21 cellular contexts compared by ENCODE assay signal in genomic region chr11:79363261-79363660, GRCh38.
"Had no signal": no experiment of that assay in that cellular context is flagged by ENCODE, and none has a peak within 500 bp of the region (broad histone marks: within the 10 kb centered on the region; RNA-seq: fewer than 3 reads in every experiment).

No MANE protein-coding gene starts in this region.

- H3K36me3 ChIP-seq: sigmoid colon had no signal

- H3K4me1 ChIP-seq: body of pancreas, parathyroid adenoma, sigmoid colon, testis had no signal

- H3K9me3 Mint-ChIP-seq: activated T-helper 17 cell treated with anti-CD3 and anti-CD28 coated beads, Interleukin-2, amount 50 U/mL, for 72 hours; naive B cell; type B pancreatic cell had no signal

- H3K27me3 Mint-ChIP-seq: type B pancreatic cell had no signal

- H3K9me3 ChIP-seq: body of pancreas, sigmoid colon, testis had no signal

- H3K27me3 ChIP-seq: body of pancreas, sigmoid colon, testis had no signal

- H3K79me2 ChIP-seq: parathyroid adenoma had no signal

- H3K27ac ChIP-seq: body of pancreas, parathyroid adenoma, sigmoid colon, testis had no signal

- ATAC-seq: activated CD8-positive, alpha-beta T cell treated with anti-CD3 and anti-CD28 coated beads, Interleukin-2, amount 10 ng/mL, durations not matched to agents 7 days and 5 days; activated T-helper 17 cell treated with anti-CD3 and anti-CD28 coated beads, Interleukin-2, amount 50 U/mL, for 72 hours; body of pancreas; left cardiac atrium had no signal

- H3K27ac Mint-ChIP-seq: activated CD8-positive, alpha-beta T cell treated with anti-CD3 and anti-CD28 coated beads, Interleukin-2, amount 10 ng/mL, durations not matched to agents 7 days and 5 days; activated T-helper 17 cell treated with anti-CD3 and anti-CD28 coated beads, Interleukin-2, amount 50 U/mL, for 72 hours; naive B cell; type B pancreatic cell had no signal

- H3K4me1 Mint-ChIP-seq: activated T-helper 17 cell treated with anti-CD3 and anti-CD28 coated beads, Interleukin-2, amount 50 U/mL, for 72 hours; naive B cell had no signal

- H3K4me3 Mint-ChIP-seq: activated CD8-positive, alpha-beta T cell treated with anti-CD3 and anti-CD28 coated beads, Interleukin-2, amount 10 ng/mL, durations not matched to agents 7 days and 5 days; activated T-helper 17 cell treated with anti-CD3 and anti-CD28 coated beads, Interleukin-2, amount 50 U/mL, for 72 hours; naive B cell; type B pancreatic cell had no signal

- H2AFZ ChIP-seq: parathyroid adenoma had no signal

- DNase-seq: activated CD4-positive, alpha-beta T cell treated with anti-CD3 and anti-CD28 coated beads for 1 hour; activated CD4-positive, alpha-beta T cell treated with anti-CD3 and anti-CD28 coated beads, Interleukin-2, amount 50 U/mL, for 1 hour; activated CD8-positive, alpha-beta T cell treated with anti-CD3 and anti-CD28 coated beads, Interleukin-2, amount 10 ng/mL, durations not matched to agents 7 days and 5 days; activated naive CD4-positive, alpha-beta T cell treated with Interleukin-2 at 50 U/mL for 16 hours; activated T-cell treated with anti-CD3 and anti-CD28 coated beads, Interleukin-2, amount 50 U/mL, for 1 hour; amygdala; body of pancreas; erythroblast; foreskin fibroblast; left cardiac atrium; mesenchymal stem cell; naive B cell; nucleus accumbens; sigmoid colon; stimulated activated CD4-positive, alpha-beta T cell treated with anti-CD3 and anti-CD28 coated beads, Interleukin-2, amount 100 ng/mL, for 48 hours; stimulated activated naive CD4-positive, alpha-beta T cell; T-helper 9 cell; testis had no signal

- H3K9ac ChIP-seq: parathyroid adenoma had no signal

- H3K4me3 ChIP-seq: body of pancreas, sigmoid colon, testis had no signal
